In the genomic region with DNA sequence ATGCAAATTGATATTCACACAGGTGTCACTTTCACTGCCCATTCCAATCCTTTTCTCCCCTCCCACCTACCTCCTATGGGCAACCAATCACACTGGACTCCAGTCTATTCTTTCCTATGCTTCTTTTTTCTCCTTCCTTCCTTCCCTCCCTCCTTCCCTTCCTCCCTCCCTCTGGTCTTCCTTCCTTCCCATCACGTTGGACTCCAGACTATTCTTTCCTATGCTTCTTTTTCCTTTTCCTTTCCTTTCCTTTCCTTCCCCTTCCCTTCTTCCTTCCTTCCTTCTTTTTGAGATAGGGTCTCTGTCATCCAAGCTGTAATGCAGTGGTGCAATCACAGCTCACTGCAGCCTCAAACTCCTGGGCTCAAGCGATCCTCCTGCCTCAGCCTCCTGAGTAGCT, we compare ENCODE assay signal across 37 cellular contexts.
A peak's percentile ranks its signal among the peaks of the same experiment; 100 is the strongest.
DNase-seq lines count a peak whose midpoint lies in the region; ATAC-seq, FAIRE-seq and TF ChIP-seq lines count a peak whose summit lies in the region.
"Had no signal": no experiment of that assay in that cellular context is flagged by ENCODE, and none has a peak within 500 bp of the region (broad histone marks: within the 10 kb centered on the region; RNA-seq: fewer than 3 reads in every experiment).

No MANE protein-coding gene starts in this region.

- peak overlapping the region; percentile 21 for H3K27ac Mint-ChIP-seq in neural crest cell (ENCODE audit: unreplicated experiment)
- peak overlapping the region; percentile 61 for H3K27ac Mint-ChIP-seq in progenitor cell of endocrine pancreas
- H3K27ac Mint-ChIP-seq: B cell; CD14-positive monocyte; CD4-positive, alpha-beta memory T cell; CD4-positive, alpha-beta T cell; CD4-positive, CD25-positive, alpha-beta regulatory T cell; CD8-positive, alpha-beta memory T cell; CD8-positive, alpha-beta T cell had no signal

- H3K36me3 Mint-ChIP-seq in neural crest cell (ENCODE audit: low read depth) (peaks cover 51% of the 10 kb centered on the region), progenitor cell of endocrine pancreas (ENCODE audit: insufficient read depth) (peaks cover 26% of the 10 kb centered on the region)
- H3K36me3 Mint-ChIP-seq: CD14-positive monocyte; CD4-positive, alpha-beta memory T cell; CD4-positive, CD25-positive, alpha-beta regulatory T cell; CD8-positive, alpha-beta T cell had no signal

- H3K27me3 ChIP-seq in K562 (ENCODE audit: control insufficient read depth in 2 of 2, insufficient read depth in 2 of 2, low read length in 2 of 2) (peaks cover 26 to 45% of the 10 kb centered on the region in 2 experiments), prostate gland (replicated peaks; ENCODE audit: insufficient read depth) (no peaks in the 10 kb centered on the region)
- H3K27me3 ChIP-seq: BE2C had no signal

- no peaks in the 10 kb centered on the region; the same call in 1 of the 2 replicates for H3K9me3 ChIP-seq in HEK293 (ENCODE audit: control insufficient read depth, insufficient read depth, low read depth, low read length)
- no peaks in the 10 kb centered on the region for H3K9me3 ChIP-seq in K562 (replicated peaks; ENCODE audit: control insufficient read depth, insufficient read depth, low read depth, low read length)
- no peaks in the 10 kb centered on the region for H3K9me3 ChIP-seq in prostate gland
- H3K9me3 ChIP-seq: A549 had no signal

- no peaks in the 10 kb centered on the region for H3K4me1 ChIP-seq in HEK293 (ENCODE audit: control insufficient read depth, insufficient read depth, low read length)
- peaks cover 15 to 18% of the 10 kb centered on the region in 2 experiments for H3K4me1 ChIP-seq in K562 (replicated peaks in 1 of 2; ENCODE audit: control insufficient read depth in 2 of 2, insufficient read depth in 2 of 2, low read length in 2 of 2)
- H3K4me1 ChIP-seq in prostate gland (replicated peaks): no peaks in the 10 kb centered on the region
- H3K4me1 ChIP-seq: BE2C, BLaER1, Caco-2 had no signal

- no peak overlapping the region for H3K27ac ChIP-seq in HEK293 (ENCODE audit: extremely low read depth, low read depth, low read length)
- no peak overlapping the region for H3K27ac ChIP-seq in K562 (ENCODE audit: extremely low read depth, low read depth, low read length)
- no peak overlapping the region for H3K27ac ChIP-seq in prostate gland
- H3K27ac ChIP-seq: 22Rv1; A549; BLaER1; BLaER1 treated with 17β-estradiol and CSF1 and Interleukin-3, amounts not matched to agents 10 nM and 100 nM; C4-2B had no signal

- no peak for TF ChIP-seq CTCF in HEK293 (tag by site-specific recombination; IDR thresholded peaks at IDR 0.05)
- TF ChIP-seq CTCF in K562 (IDR thresholded peaks at IDR 0.05 in 2 of 3, conservative IDR thresholded peaks at IDR 0.05 in 1 of 3; ENCODE audit: insufficient read depth in 2 of 3, low read depth in 1 of 3, low read length in 3 of 3): no peak
- no peak for TF ChIP-seq CTCF in neural crest cell (conservative IDR thresholded peaks at IDR 0.05)
- TF ChIP-seq CTCF in progenitor cell of endocrine pancreas (IDR thresholded peaks at IDR 0.05; ENCODE audit: unreplicated experiment): no peak
- TF ChIP-seq CTCF in prostate gland (IDR thresholded peaks at IDR 0.05): no peak

- no peak for ATAC-seq in K562
- no peak for ATAC-seq in GM21367 (IDR thresholded peaks at IDR 0.05; ENCODE audit: unreplicated experiment)
- ATAC-seq in HG02885 (IDR thresholded peaks at IDR 0.05; ENCODE audit: poor library complexity, unreplicated experiment): no peak
- ATAC-seq: A549; CD8-positive, alpha-beta T cell had no signal

- H3K4me1 Mint-ChIP-seq in neural crest cell (no peaks in the 10 kb centered on the region), progenitor cell of endocrine pancreas (ENCODE audit: low read depth) (no peaks in the 10 kb centered on the region)
- H3K4me1 Mint-ChIP-seq: B cell; CD4-positive, alpha-beta memory T cell; CD4-positive, CD25-positive, alpha-beta regulatory T cell had no signal

- no TSS peak for BruUV-seq in K562 (replicated peaks; lab: Mats Ljungman, UMichigan)

- POLR2A ChIA-PET in HEK293 (lab: Yijun Ruan, JAX) (no interaction called here), K562 (lab: Yijun Ruan, JAX) (no interaction called here)

- WGBS in K562 (ENCODE audit: insufficient coverage, low coverage, missing lambda C conversion rate): 4% methylated on average over 2 of the region's 2 CpGs
- WGBS in prostate gland: 77% methylated on average over 2 of the region's 2 CpGs

- intact Hi-C loops in K562 (cut with micrococcal nuclease) (no loop called here), prostate gland (cut with DNase I) (no loop called here)

- no peak for TF ChIP-seq RAD21 in K562 (CRISPR knock-in tag; conservative IDR thresholded peaks at IDR 0.05 in 1 of 2, IDR thresholded peaks at IDR 0.05 in 1 of 2)

- no peak for TF ChIP-seq EP300 in K562 (IDR thresholded peaks at IDR 0.05; ENCODE audit: low read length)

- H3K79me2 ChIP-seq in K562 (ENCODE audit: control insufficient read depth, insufficient read depth, low read length): no peaks in the 10 kb centered on the region

- TF ChIP-seq POLR2A in K562 (conservative IDR thresholded peaks at IDR 0.05) (no peak), prostate gland (IDR thresholded peaks at IDR 0.05) (no peak)

- no peak overlapping the region for H3K4me3 Mint-ChIP-seq in neural crest cell
- H3K4me3 Mint-ChIP-seq in progenitor cell of endocrine pancreas (ENCODE audit: low read depth): no peak overlapping the region
- H3K4me3 Mint-ChIP-seq: B cell; CD14-positive monocyte; CD4-positive, alpha-beta memory T cell; CD4-positive, alpha-beta T cell; CD4-positive, CD25-positive, alpha-beta regulatory T cell; CD8-positive, alpha-beta memory T cell; CD8-positive, alpha-beta T cell had no signal

- no peaks in the 10 kb centered on the region for H3K9me1 ChIP-seq in K562 (ENCODE audit: control insufficient read depth, insufficient read depth, low read length)

- no peaks in the 10 kb centered on the region; the same call in 1 of the 2 replicates for H4K20me1 ChIP-seq in K562 (replicated peaks; ENCODE audit: control insufficient read depth, insufficient read depth, low read length)
- H4K20me1 ChIP-seq: BLaER1; BLaER1 treated with 17β-estradiol and CSF1 and Interleukin-3, amounts not matched to agents 10 nM and 100 nM had no signal

- H3K4me3 ChIP-seq in HEK293 (ENCODE audit: low read depth, low read length) (no peak overlapping the region), K562 (no peak overlapping the region), prostate gland (no peak overlapping the region)
- H3K4me3 ChIP-seq: A549; BLaER1; BLaER1 treated with 17β-estradiol and CSF1 and Interleukin-3, amounts not matched to agents 10 nM and 100 nM had no signal

- DNase-seq in K562 (ENCODE audit: extremely low read depth in 1 of 4, low spot score in 3 of 4) (no peak), neural crest cell (ENCODE audit: low read depth, low spot score) (no peak), progenitor cell of endocrine pancreas (ENCODE audit: low spot score, unreplicated experiment) (no peak), LoVo (ENCODE audit: low spot score) (no peak), prostate gland (ENCODE audit: low spot score) (no peak)
- DNase-seq: 8988T; ACHN; AML-193; BE2C; C1 segment of cervical spinal cord; Caco-2; Calu3; CD4-positive, alpha-beta memory T cell; CD4-positive, alpha-beta T cell; CD4-positive, CD25-positive, alpha-beta regulatory T cell; CD8-positive, alpha-beta memory T cell; CD8-positive, alpha-beta T cell; COR-L47; DMS 273 treated with DMSO at 0.1 percent for 48 hours; DMS153; DMS53; DMS79; DMS79 treated with DMSO at 0.1 percent for 48 hours; DND-41; EL had no signal

- CTCF ChIA-PET in HEK293 (lab: Yijun Ruan, JAX): no interaction called here
- CTCF ChIA-PET in K562 (lab: Yijun Ruan, JAX; ENCODE audit: low intra/inter-chr PET ratio): no interaction called here

- no peak overlapping the region for H3K9ac ChIP-seq in K562 (ENCODE audit: insufficient read depth in 1 of 2, low read depth in 2 of 2, low read length in 2 of 2)
- H3K9ac ChIP-seq: BLaER1; BLaER1 treated with 17β-estradiol and CSF1 and Interleukin-3, amounts not matched to agents 10 nM and 100 nM had no signal

- no peak overlapping the region for H2AFZ ChIP-seq in K562 (ENCODE audit: low read depth, low read length)

- H3K4me2 ChIP-seq in K562 (ENCODE audit: insufficient read depth, low read length): no peak overlapping the region
- H3K4me2 ChIP-seq: A549; BLaER1; BLaER1 treated with 17β-estradiol and CSF1 and Interleukin-3, amounts not matched to agents 10 nM and 100 nM had no signal

- H3K36me3 ChIP-seq in HEK293 (ENCODE audit: control insufficient read depth in 2 of 2, insufficient read depth in 1 of 2, low read length in 2 of 2) (peaks cover 0 to 4% of the 10 kb centered on the region in 2 experiments; a peak in 2 of 3 replicates), K562 (ENCODE audit: control insufficient read depth, insufficient read depth, low read length) (no peaks in the 10 kb centered on the region), prostate gland (no peaks in the 10 kb centered on the region)
- H3K36me3 ChIP-seq: BLaER1; BLaER1 treated with 17β-estradiol and CSF1 and Interleukin-3, amounts not matched to agents 10 nM and 100 nM had no signal

- in situ Hi-C loops in K562 (cut with MboI): no loop called here

- H3K27me3 Mint-ChIP-seq in neural crest cell (ENCODE audit: low read depth) (no peaks in the 10 kb centered on the region), progenitor cell of endocrine pancreas (no peaks in the 10 kb centered on the region)

- no peak for FAIRE-seq in K562 (lab: Jason Lieb, UNC)
- FAIRE-seq: A204.1, A549, D721Med had no signal

- peaks cover 15% of the 10 kb centered on the region for H3K9me3 Mint-ChIP-seq in neural crest cell
- peaks cover 11% of the 10 kb centered on the region for H3K9me3 Mint-ChIP-seq in progenitor cell of endocrine pancreas (ENCODE audit: low read depth)

TF ChIP-seq in HEK293, 187 proteins besides CTCF, POLR2A, EP300 and RAD21:
- TF ChIP-seq SCRT2 (tag by site-specific recombination; IDR thresholded peaks at IDR 0.05): peak; percentile 31; the same call in 1 of the 2 replicates
- peak; percentile 92 for TF ChIP-seq ZNF366 (tag by site-specific recombination; conservative IDR thresholded peaks at IDR 0.05)
- peak; percentile 78 for TF ChIP-seq PRDM1 (tag by site-specific recombination; IDR thresholded peaks at IDR 0.05)
- TF ChIP-seq ZNF747 (tag by site-specific recombination; IDR thresholded peaks at IDR 0.05): no peak

TF ChIP-seq in K562, 482 proteins besides CTCF, POLR2A, EP300 and RAD21 (continues in another document):
- TF ChIP-seq, protein P1, sequence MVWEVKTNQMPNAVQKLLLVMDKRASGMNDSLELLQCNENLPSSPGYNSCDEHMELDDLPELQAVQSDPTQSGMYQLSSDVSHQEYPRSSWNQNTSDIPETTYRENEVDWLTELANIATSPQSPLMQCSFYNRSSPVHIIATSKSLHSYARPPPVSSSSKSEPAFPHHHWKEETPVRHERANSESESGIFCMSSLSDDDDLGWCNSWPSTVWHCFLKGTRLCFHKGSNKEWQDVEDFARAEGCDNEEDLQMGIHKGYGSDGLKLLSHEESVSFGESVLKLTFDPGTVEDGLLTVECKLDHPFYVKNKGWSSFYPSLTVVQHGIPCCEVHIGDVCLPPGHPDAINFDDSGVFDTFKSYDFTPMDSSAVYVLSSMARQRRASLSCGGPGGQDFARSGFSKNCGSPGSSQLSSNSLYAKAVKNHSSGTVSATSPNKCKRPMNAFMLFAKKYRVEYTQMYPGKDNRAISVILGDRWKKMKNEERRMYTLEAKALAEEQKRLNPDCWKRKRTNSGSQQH (CRISPR knock-in tag; IDR thresholded peaks at IDR 0.05): 0 out of 2 replicates have a peak, but pooled peaks have one; percentile 55
